ENCODE assay signal across 8 cellular contexts in genomic region chr17:67244621-67245072, GRCh38. TPM values are rescaled to one million over a fixed set of nuclear protein-coding genes. Genes with fewer than 3 reads are reported as not detected.
DNase-seq lines count a peak whose midpoint lies in the region; ATAC-seq and TF ChIP-seq lines count a peak whose summit lies in the region.

No MANE protein-coding gene starts in this region.

- no peaks in the 10 kb centered on the region for H3K36me3 ChIP-seq in cardiac muscle cell
- H3K36me3 ChIP-seq in rectal smooth muscle tissue (ENCODE audit: control insufficient read depth, insufficient read depth, low read length): no peaks in the 10 kb centered on the region

- CTCF ChIA-PET in activated CD4-positive, alpha-beta memory T cell treated with anti-CD3 and anti-CD28 coated beads for 36 hours (lab: Charles Lee): no interaction called here

- no peaks in the 10 kb centered on the region for H3K27me3 Mint-ChIP-seq in activated T-cell treated with anti-CD3 and anti-CD28 coated beads, Interleukin-2, amount 50 U/mL, for 24 hours
- no peaks in the 10 kb centered on the region for H3K27me3 Mint-ChIP-seq in activated CD4-positive, alpha-beta memory T cell treated with anti-CD3 and anti-CD28 coated beads for 36 hours

- H3K27ac Mint-ChIP-seq in activated T-cell treated with anti-CD3 and anti-CD28 coated beads, Interleukin-2, amount 50 U/mL, for 24 hours: peak overlapping the region; percentile 94
- peak overlapping the region; percentile 72 for H3K27ac Mint-ChIP-seq in activated CD4-positive, alpha-beta memory T cell treated with anti-CD3 and anti-CD28 coated beads for 36 hours

- H3K27me3 ChIP-seq in cardiac muscle cell (no peaks in the 10 kb centered on the region), rectal smooth muscle tissue (ENCODE audit: control insufficient read depth, insufficient read depth, low read length) (no peaks in the 10 kb centered on the region)

- no peak for TF ChIP-seq CTCF in cardiac muscle cell (IDR thresholded peaks at IDR 0.05; ENCODE audit: low read depth, low read length)

- peak; percentile 21 for ATAC-seq in HG03135 (IDR thresholded peaks at IDR 0.05; ENCODE audit: unreplicated experiment)
- ATAC-seq in HG02623 (IDR thresholded peaks at IDR 0.05; ENCODE audit: unreplicated experiment): no peak
- ATAC-seq in GM19467 (IDR thresholded peaks at IDR 0.05; ENCODE audit: unreplicated experiment): no peak

- peak overlapping the region; percentile 51 for H3K9ac ChIP-seq in rectal smooth muscle tissue (ENCODE audit: low read length)

- H3K4me3 ChIP-seq in cardiac muscle cell (peak overlapping the region; percentile 96), rectal smooth muscle tissue (ENCODE audit: low read length) (peak overlapping the region; percentile 82)

- H3K27ac ChIP-seq in cardiac muscle cell (peak overlapping the region; percentile 97), rectal smooth muscle tissue (ENCODE audit: low read depth, low read length) (peak overlapping the region; percentile 74)

- H3K4me1 Mint-ChIP-seq in activated T-cell treated with anti-CD3 and anti-CD28 coated beads, Interleukin-2, amount 50 U/mL, for 24 hours (ENCODE audit: low read depth): peaks cover 51% of the 10 kb centered on the region
- peaks cover 53% of the 10 kb centered on the region for H3K4me1 Mint-ChIP-seq in activated CD4-positive, alpha-beta memory T cell treated with anti-CD3 and anti-CD28 coated beads for 36 hours (ENCODE audit: low read depth)

- peak overlapping the region; percentile 91 for H3K4me3 Mint-ChIP-seq in activated T-cell treated with anti-CD3 and anti-CD28 coated beads, Interleukin-2, amount 50 U/mL, for 24 hours
- peak overlapping the region; percentile 84 for H3K4me3 Mint-ChIP-seq in activated CD4-positive, alpha-beta memory T cell treated with anti-CD3 and anti-CD28 coated beads for 36 hours

- peaks cover 42% of the 10 kb centered on the region for H3K36me3 Mint-ChIP-seq in activated T-cell treated with anti-CD3 and anti-CD28 coated beads, Interleukin-2, amount 50 U/mL, for 24 hours (ENCODE audit: low read depth)
- peaks cover 19% of the 10 kb centered on the region for H3K36me3 Mint-ChIP-seq in activated CD4-positive, alpha-beta memory T cell treated with anti-CD3 and anti-CD28 coated beads for 36 hours

- H3K9me3 Mint-ChIP-seq in activated T-cell treated with anti-CD3 and anti-CD28 coated beads, Interleukin-2, amount 50 U/mL, for 24 hours: no peaks in the 10 kb centered on the region
- H3K9me3 Mint-ChIP-seq in activated CD4-positive, alpha-beta memory T cell treated with anti-CD3 and anti-CD28 coated beads for 36 hours: no peaks in the 10 kb centered on the region

- POLR2A ChIA-PET in activated CD4-positive, alpha-beta memory T cell treated with anti-CD3 and anti-CD28 coated beads for 36 hours (lab: Charles Lee): interaction anchor here (1.0 kb wide), 2 partner anchors 13 to 120 kb away, joined by 3 to 4 read pairs; no protein-coding TSS in a partner anchor

- H3K9me3 ChIP-seq in cardiac muscle cell (ENCODE audit: low read depth): no peaks in the 10 kb centered on the region

- DNase-seq in activated T-cell treated with anti-CD3 and anti-CD28 coated beads, Interleukin-2, amount 50 U/mL, for 24 hours: no peak
- DNase-seq in activated T-cell treated with anti-CD3 and anti-CD28 coated beads, Interleukin-2, amount 50 U/mL, for 1 hour: no peak
- DNase-seq in activated CD4-positive, alpha-beta memory T cell treated with anti-CD3 and anti-CD28 coated beads for 36 hours: no peak
- DNase-seq in cardiac muscle cell (ENCODE audit: low read depth in 1 of 2, low spot score in 1 of 2): no peak

- intact Hi-C loops in activated CD4-positive, alpha-beta memory T cell treated with anti-CD3 and anti-CD28 coated beads for 36 hours (cut with micrococcal nuclease): loop anchor here (5.0 kb wide), 1 partner anchor 113 kb away; no protein-coding TSS in a partner anchor

- H3K4me1 ChIP-seq in cardiac muscle cell (ENCODE audit: low read depth): peaks cover 40% of the 10 kb centered on the region
- H3K4me1 ChIP-seq in rectal smooth muscle tissue (ENCODE audit: control insufficient read depth, insufficient read depth, low read length): peaks cover 20% of the 10 kb centered on the region

RNA-seq across cellular contexts. Expression of gene HELZ, which starts 0.3 kb away (rescaled TPM):
- total RNA-seq in activated CD4-positive, alpha-beta memory T cell treated with anti-CD3 and anti-CD28 coated beads for 36 hours: 10 to 100 TPM; 52.0 to 53.1 TPM
- 22.7 and 31.7 TPM in 2 replicates for total RNA-seq in cardiac muscle cell
- polyA plus RNA-seq in cardiac muscle cell: 27.6 and 38.6 TPM in 2 replicates
